Comparison of ENCODE assay signal across 8 cellular contexts in genomic region chr11:61756452-61757212, GRCh38. TPM values are rescaled to one million over a fixed set of nuclear protein-coding genes. Genes with fewer than 3 reads are reported as not detected.
DNase-seq lines count a peak whose midpoint lies in the region; ATAC-seq lines count a peak whose summit lies in the region.

No MANE protein-coding gene starts in this region.

- no peaks in the 10 kb centered on the region for H3K27me3 ChIP-seq in layer of hippocampus (ENCODE audit: control insufficient read depth, insufficient read depth, low read length)

- intact Hi-C loops in activated CD4-positive, alpha-beta memory T cell treated with anti-CD3 and anti-CD28 coated beads for 36 hours (cut with micrococcal nuclease) = loop anchor here (2.0 kb wide), 1 partner anchor 20 kb away; no protein-coding TSS in a partner anchor

- no peak overlapping the region for H3K27ac Mint-ChIP-seq in activated CD4-positive, alpha-beta memory T cell treated with anti-CD3 and anti-CD28 coated beads for 36 hours

- POLR2A ChIA-PET in activated CD4-positive, alpha-beta memory T cell treated with anti-CD3 and anti-CD28 coated beads for 36 hours (lab: Charles Lee) = no interaction called here

- ATAC-seq in HG02763 (IDR thresholded peaks at IDR 0.05; ENCODE audit: unreplicated experiment) (peak; percentile 41), GM19324 (IDR thresholded peaks at IDR 0.05; ENCODE audit: low FRiP score, unreplicated experiment) (no peak)

- H3K4me3 Mint-ChIP-seq in activated CD4-positive, alpha-beta memory T cell treated with anti-CD3 and anti-CD28 coated beads for 36 hours = no peak overlapping the region

- H3K27ac ChIP-seq in layer of hippocampus (ENCODE audit: low read depth, low read length) = peak overlapping the region; percentile 98

- DNase-seq in DMS53 treated with DMSO at 0.1 percent for 48 hours (lab: John Stamatoyannopoulos, UW; ENCODE audit: unreplicated experiment) (peak; percentile 67), HUDEP-2 (lab: John Stamatoyannopoulos, UW; ENCODE audit: unreplicated experiment in 76 of 76) (no peak), AG08396 (ENCODE audit: low spot score) (no peak), NCI-H1105 (lab: John Stamatoyannopoulos, UW) (no peak)
- peak; percentile 69 for DNase-seq in activated CD4-positive, alpha-beta memory T cell treated with anti-CD3 and anti-CD28 coated beads for 36 hours

- peaks cover 18% of the 10 kb centered on the region for H3K4me1 Mint-ChIP-seq in activated CD4-positive, alpha-beta memory T cell treated with anti-CD3 and anti-CD28 coated beads for 36 hours (ENCODE audit: low read depth)

- CTCF ChIA-PET in activated CD4-positive, alpha-beta memory T cell treated with anti-CD3 and anti-CD28 coated beads for 36 hours (lab: Charles Lee) = no interaction called here

- peaks cover 15% of the 10 kb centered on the region for H3K27me3 Mint-ChIP-seq in activated CD4-positive, alpha-beta memory T cell treated with anti-CD3 and anti-CD28 coated beads for 36 hours

- H3K36me3 Mint-ChIP-seq in activated CD4-positive, alpha-beta memory T cell treated with anti-CD3 and anti-CD28 coated beads for 36 hours = no peaks in the 10 kb centered on the region

- H3K9me3 Mint-ChIP-seq in activated CD4-positive, alpha-beta memory T cell treated with anti-CD3 and anti-CD28 coated beads for 36 hours = no peaks in the 10 kb centered on the region

RNA-seq across cellular contexts. Expression of gene MYRF, which starts 4.2 kb away (rescaled TPM):
- 1 to 10 TPM; 1.2 to 1.4 TPM for total RNA-seq in activated CD4-positive, alpha-beta memory T cell treated with anti-CD3 and anti-CD28 coated beads for 36 hours

RNA-seq across cellular contexts. Expression of gene TMEM258, which starts 35.8 kb away (rescaled TPM):
- 100 to 1,000 TPM; 191 to 192 TPM for total RNA-seq in activated CD4-positive, alpha-beta memory T cell treated with anti-CD3 and anti-CD28 coated beads for 36 hours

RNA-seq across cellular contexts. Expression of gene FEN1, which starts 36.1 kb away (rescaled TPM):
- 100 to 1,000 TPM; 108 to 111 TPM for total RNA-seq in activated CD4-positive, alpha-beta memory T cell treated with anti-CD3 and anti-CD28 coated beads for 36 hours

Comparison
In these comparisons a context has a peak if more than half of its experiments do, and no peak if none do; other contexts are left out.
1. DNase-seq: peak in DMS53 treated with DMSO at 0.1 percent for 48 hours (single experiment) and activated CD4-positive, alpha-beta memory T cell treated with anti-CD3 and anti-CD28 coated beads for 36 hours (single experiment); none in HUDEP-2 (0 of 76), AG08396 (single experiment) and NCI-H1105 (single experiment).